ENCODE assay signal across 13 cellular contexts in the genomic region with DNA sequence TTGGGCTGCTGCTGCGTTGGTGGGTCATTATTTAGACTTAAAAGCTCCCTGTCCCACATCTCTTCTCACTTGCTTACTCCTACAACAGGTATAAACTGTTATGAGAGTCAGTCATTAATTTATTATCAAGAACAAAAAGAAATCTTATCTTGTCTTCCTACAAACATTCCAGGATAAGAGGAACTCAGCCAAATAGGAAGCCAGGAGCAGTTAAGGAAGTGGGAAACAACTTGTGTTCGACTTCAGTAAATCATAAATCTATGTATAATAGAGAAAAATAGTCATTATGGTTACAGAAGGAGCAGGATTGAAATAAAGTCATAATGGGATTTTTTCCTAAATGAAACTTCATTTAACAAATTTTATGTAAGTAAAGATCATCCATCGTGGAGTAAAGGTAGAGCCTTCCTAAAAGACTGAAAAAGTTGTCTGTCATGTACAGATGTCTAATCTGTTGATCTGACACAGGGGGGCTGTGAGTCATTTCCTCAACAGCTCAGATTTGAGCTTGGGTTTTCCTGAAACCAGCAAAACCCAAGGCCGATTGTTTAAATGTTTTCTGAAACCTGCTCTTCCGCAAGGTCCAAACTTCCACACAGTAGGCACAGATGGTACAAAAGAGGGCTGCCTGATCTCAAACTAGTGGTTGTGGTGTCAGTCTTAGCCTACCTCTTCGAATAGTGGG. TPM values are rescaled to one million over a fixed set of nuclear protein-coding genes. Genes with fewer than 3 reads are reported as not detected.
A peak's percentile ranks its signal among the peaks of the same experiment; 100 is the strongest.
DNase-seq lines count a peak whose midpoint lies in the region; ATAC-seq and TF ChIP-seq lines count a peak whose summit lies in the region.
"Had no signal": no experiment of that assay in that cellular context is flagged by ENCODE, and none has a peak within 500 bp of the region (broad histone marks: within the 10 kb centered on the region; RNA-seq: fewer than 3 reads in every experiment).

No MANE protein-coding gene starts in this region.

- no peak overlapping the region for H3K4me3 Mint-ChIP-seq in T-helper 2 cell treated with Interferon-gamma antibody and Interleukin-4, amounts not matched to agents 5 μg/mL and 100 μg/mL, for 36 hours
- H3K4me3 Mint-ChIP-seq: CD14-positive monocyte, memory B cell had no signal

- H3K4me3 ChIP-seq in heart right ventricle (no peak overlapping the region), fibroblast of the aortic adventitia (ENCODE audit: low read depth, low read length) (no peak overlapping the region), tibial artery (no peak overlapping the region)

- 56 to 70% methylated on average over 6 of the region's 6 CpGs for WGBS in heart right ventricle, 2 donors

- peak in 1 of 2 donors; percentile 19 for DNase-seq in heart right ventricle
- DNase-seq in cardiac septum (ENCODE audit: low spot score), result no peak
- peak; percentile 35 for DNase-seq in T-helper 2 cell treated with Interferon-gamma antibody and Interleukin-4, amounts not matched to agents 5 μg/mL and 100 μg/mL, for 36 hours (ENCODE audit: low spot score)
- peak; percentile 19 for DNase-seq in fibroblast of the aortic adventitia (ENCODE audit: low read depth)
- peak; percentile 28 for DNase-seq in stimulated activated CD8-positive, alpha-beta memory T cell treated with anti-CD3 and anti-CD28 coated beads, Interleukin-4, amount 100 ng/mL, for 48 hours
- no peak for DNase-seq in tibial artery
- DNase-seq in activated CD4-positive, CD25-positive, alpha-beta regulatory T cell treated with anti-CD3 and anti-CD28 coated beads, Interleukin-2, amount 50 U/mL, for 72 hours, result no peak
- DNase-seq: activated CD8-positive, alpha-beta memory T cell treated with anti-CD3 and anti-CD28 coated beads, Interleukin-2, amount 50 U/mL, for 4 hours; NCI-H2029; RPMI8226 had no signal

- ATAC-seq in heart right ventricle (peak in 5 of 8 donors; percentile 27 to 74 (median 40)), HG03108 (IDR thresholded peaks at IDR 0.05; ENCODE audit: unreplicated experiment) (no peak)

- intact Hi-C loops in heart right ventricle (cut with DNase I), result no loop called here
- intact Hi-C loops in cardiac septum (cut with DNase I), result no loop called here
- intact Hi-C loops in tibial artery (cut with DNase I; ENCODE audit: low total_unique reads), result no loop called here

- H3K27me3 ChIP-seq in heart right ventricle (no peaks in the 10 kb centered on the region), tibial artery (no peaks in the 10 kb centered on the region)

- H3K9me3 Mint-ChIP-seq in T-helper 2 cell treated with Interferon-gamma antibody and Interleukin-4, amounts not matched to agents 5 μg/mL and 100 μg/mL, for 36 hours, result no peaks in the 10 kb centered on the region

- peaks cover 10% of the 10 kb centered on the region for H3K36me3 Mint-ChIP-seq in T-helper 2 cell treated with Interferon-gamma antibody and Interleukin-4, amounts not matched to agents 5 μg/mL and 100 μg/mL, for 36 hours (ENCODE audit: low read depth)

- no peaks in the 10 kb centered on the region for H3K9me3 ChIP-seq in heart right ventricle
- no peaks in the 10 kb centered on the region for H3K9me3 ChIP-seq in tibial artery

- H3K36me3 ChIP-seq in heart right ventricle (peaks cover 0 to 66% (median 5%) of the 10 kb centered on the region in 9 donors), tibial artery (peaks cover 12 to 42% (median 22%) of the 10 kb centered on the region in 3 donors)

- H3K27ac ChIP-seq in heart right ventricle (peak overlapping the region in 6 of 10 donors; percentile 12 to 68 (median 31)), tibial artery (no peak overlapping the region)

- H3K4me1 Mint-ChIP-seq in T-helper 2 cell treated with Interferon-gamma antibody and Interleukin-4, amounts not matched to agents 5 μg/mL and 100 μg/mL, for 36 hours (ENCODE audit: low read depth), result peaks cover 11% of the 10 kb centered on the region
- H3K4me1 Mint-ChIP-seq: CD14-positive monocyte had no signal

- peaks cover 18% of the 10 kb centered on the region for H3K27me3 Mint-ChIP-seq in T-helper 2 cell treated with Interferon-gamma antibody and Interleukin-4, amounts not matched to agents 5 μg/mL and 100 μg/mL, for 36 hours (ENCODE audit: low read depth)
- H3K27me3 Mint-ChIP-seq: memory B cell had no signal

- H3K4me1 ChIP-seq in heart right ventricle (peaks cover 0 to 63% (median 38%) of the 10 kb centered on the region in 9 donors), tibial artery (peaks cover 0 to 9% (median 0%) of the 10 kb centered on the region in 4 donors)

- TF ChIP-seq CTCF in heart right ventricle (IDR thresholded peaks at IDR 0.05), result no peak
- TF ChIP-seq CTCF in fibroblast of the aortic adventitia (IDR thresholded peaks at IDR 0.05; ENCODE audit: insufficient read depth, low read length), result no peak
- TF ChIP-seq CTCF in tibial artery (IDR thresholded peaks at IDR 0.05), result no peak

- no peak overlapping the region for H3K27ac Mint-ChIP-seq in T-helper 2 cell treated with Interferon-gamma antibody and Interleukin-4, amounts not matched to agents 5 μg/mL and 100 μg/mL, for 36 hours
- H3K27ac Mint-ChIP-seq: CD14-positive monocyte, memory B cell had no signal

RNA-seq across cellular contexts. Expression of gene LRRTM2, which starts 25.3 kb away (rescaled TPM):
- total RNA-seq in heart right ventricle (under 1 TPM in 4 of 10 donors, not detected in 6; 0.07 to 0.49 (median 0.17) TPM), cardiac septum (not detected), fibroblast of the aortic adventitia (ENCODE audit: low replicate concordance) (0.33 and 3.6 TPM in 2 replicates)
- under 1 TPM; 0.04 to 0.07 TPM for polyA plus RNA-seq in heart right ventricle

Comparison
In these comparisons a context has a peak if more than half of its experiments do, and no peak if none do; other contexts are left out.
1. DNase-seq: peak in T-helper 2 cell treated with Interferon-gamma antibody and Interleukin-4, amounts not matched to agents 5 μg/mL and 100 μg/mL, for 36 hours (single experiment), fibroblast of the aortic adventitia (single experiment) and stimulated activated CD8-positive, alpha-beta memory T cell treated with anti-CD3 and anti-CD28 coated beads, Interleukin-4, amount 100 ng/mL, for 48 hours (single experiment); none in cardiac septum (single experiment), tibial artery (0 of 2) and activated CD4-positive, CD25-positive, alpha-beta regulatory T cell treated with anti-CD3 and anti-CD28 coated beads, Interleukin-2, amount 50 U/mL, for 72 hours (single experiment).
2. H3K27ac ChIP-seq: peak in heart right ventricle (6 of 10); none in tibial artery (0 of 2).